In genomic region chr15:58369956-58370355, GRCh38 we compare ENCODE assay signal across 23 cellular contexts.
"Had no signal": no experiment of that assay in that cellular context is flagged by ENCODE, and none has a peak within 500 bp of the region (broad histone marks: within the 10 kb centered on the region; RNA-seq: fewer than 3 reads in every experiment).

No MANE protein-coding gene starts in this region.

- H3K27me3 ChIP-seq: ascending aorta, breast epithelium, colonic mucosa, esophagus muscularis mucosa, gastrocnemius medialis, neutrophil, pancreas, right atrium auricular region, stomach, suprapubic skin, transverse colon, uterus had no signal

- H3K4me1 ChIP-seq: ascending aorta, breast epithelium, colonic mucosa, esophagus muscularis mucosa, gastrocnemius medialis, left ventricle myocardium inferior, pancreas, psoas muscle, right atrium auricular region, stomach, suprapubic skin, transverse colon, uterus had no signal

- H3K4me3 ChIP-seq: ascending aorta, breast epithelium, colonic mucosa, esophagus muscularis mucosa, gastrocnemius medialis, left ventricle myocardium inferior, pancreas, psoas muscle, right atrium auricular region, suprapubic skin, transverse colon, uterus had no signal

- H3K9me3 ChIP-seq: ascending aorta, breast epithelium, colonic mucosa, gastrocnemius medialis, neutrophil, pancreas, psoas muscle, right atrium auricular region, uterus had no signal

- DNase-seq: activated CD4-positive, alpha-beta T cell treated with anti-CD3 and anti-CD28 coated beads, Interleukin-2, amount 50 U/mL, for 48 hours; activated CD4-positive, CD25-positive, alpha-beta regulatory T cell; activated gamma-delta T cell; activated naive CD4-positive, alpha-beta T cell treated with anti-CD3 and anti-CD28 coated beads, Interleukin-2, amount 50 U/mL, for 16 hours; colonic mucosa; gastrocnemius medialis; hippocampal formation; left ventricle myocardium inferior; mammary epithelial cell; midbrain; pancreas; psoas muscle; stimulated activated CD4-positive, alpha-beta T cell treated with anti-CD3 and anti-CD28 coated beads, Interleukin-12 subunit alpha, Interleukin-12 subunit beta, amount 100 ng/mL, for 4 hours; stomach; transverse colon; uterus had no signal

- H3K36me3 ChIP-seq: ascending aorta, breast epithelium, colonic mucosa, esophagus muscularis mucosa, gastrocnemius medialis, left ventricle myocardium inferior, neutrophil, pancreas, right atrium auricular region, stomach, suprapubic skin, transverse colon, uterus had no signal

- H3K27ac ChIP-seq: ascending aorta, breast epithelium, colonic mucosa, esophagus muscularis mucosa, gastrocnemius medialis, left ventricle myocardium inferior, neutrophil, pancreas, psoas muscle, right atrium auricular region, stomach, suprapubic skin, transverse colon, uterus had no signal

- H3K4me3 Mint-ChIP-seq: nephron had no signal

- ATAC-seq: gastrocnemius medialis, psoas muscle had no signal
